Comparison of ENCODE assay signal across 24 cellular contexts in the genomic region with DNA sequence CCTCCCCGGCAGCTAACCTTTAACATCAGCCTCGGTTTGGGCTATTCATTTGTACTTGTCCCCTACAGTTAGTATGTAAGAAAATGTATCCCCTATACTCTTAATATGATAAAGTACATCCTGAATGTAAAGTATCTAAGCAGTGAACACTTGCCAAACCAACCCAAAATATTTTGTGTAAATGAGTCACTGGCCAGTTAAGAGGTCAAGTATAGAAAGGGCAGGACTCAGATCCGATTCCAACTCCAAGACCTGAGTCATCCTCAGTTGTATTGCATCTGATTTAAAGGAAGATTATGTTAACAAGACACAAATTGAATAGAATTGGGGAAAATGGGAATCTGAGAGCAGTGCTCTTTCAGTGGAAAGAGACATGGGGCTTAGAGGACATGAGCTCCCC.
DNase-seq lines count a peak whose midpoint lies in the region; ATAC-seq and TF ChIP-seq lines count a peak whose summit lies in the region.
"Had no signal": no experiment of that assay in that cellular context is flagged by ENCODE, and none has a peak within 500 bp of the region (broad histone marks: within the 10 kb centered on the region; RNA-seq: fewer than 3 reads in every experiment).

No MANE protein-coding gene starts in this region.

- H3K27me3 ChIP-seq in MG63 (no peaks in the 10 kb centered on the region), brain microvascular endothelial cell (replicated peaks) (no peaks in the 10 kb centered on the region), left lung (no peaks in the 10 kb centered on the region)
- H3K27me3 ChIP-seq: heart left ventricle, neural progenitor cell, uterus had no signal

- H3K36me3 ChIP-seq in MG63 (no peaks in the 10 kb centered on the region), brain microvascular endothelial cell (replicated peaks) (no peaks in the 10 kb centered on the region), left lung (no peaks in the 10 kb centered on the region)
- H3K36me3 ChIP-seq: heart left ventricle, neural progenitor cell, uterus had no signal

- no peaks in the 10 kb centered on the region for H3K9me3 ChIP-seq in MG63
- no peaks in the 10 kb centered on the region for H3K9me3 ChIP-seq in left lung
- H3K9me3 ChIP-seq: heart left ventricle, uterus had no signal

- peaks cover 7 to 17% of the 10 kb centered on the region in 2 donors for H3K4me1 ChIP-seq in left lung
- H3K4me1 ChIP-seq: uterus had no signal

- in situ Hi-C loops in brain microvascular endothelial cell (cut with HindIII; ENCODE audit: low pct_ligation_motif_present, low sequenced_read_pairs) = loop anchor here (25.0 kb wide), 2 partner anchors 99 to 324 kb away; no protein-coding TSS in a partner anchor

- no peak for ATAC-seq in left lung
- ATAC-seq in HG03159 (IDR thresholded peaks at IDR 0.05; ENCODE audit: unreplicated experiment) = no peak
- no peak for ATAC-seq in HG02981 (IDR thresholded peaks at IDR 0.05; ENCODE audit: unreplicated experiment)
- ATAC-seq: activated T-cell treated with anti-CD3 and anti-CD28 coated beads, Interleukin-2, amount 50 U/mL, for 4 hours; heart left ventricle; stimulated activated naive CD8-positive, alpha-beta T cell treated with anti-CD3 and anti-CD28 coated beads, Interleukin-15, amount 100 ng/mL, for 72 hours had no signal

- TF ChIP-seq CTCF in brain microvascular endothelial cell (IDR thresholded peaks at IDR 0.05; ENCODE audit: low read depth, low read length, missing control alignments) (no peak), left lung (IDR thresholded peaks at IDR 0.05) (no peak)

- peak; percentile 45 for DNase-seq in Daoy (ENCODE audit: low read depth)
- DNase-seq in MG63 = peak; percentile 60
- peak; percentile 59 for DNase-seq in brain microvascular endothelial cell
- peak; percentile 38 for DNase-seq in kidney tubule cell (ENCODE audit: low spot score)
- no peak for DNase-seq in left lung
- no peak for DNase-seq in NCI-H2227 (lab: John Stamatoyannopoulos, UW; ENCODE audit: unreplicated experiment)
- DNase-seq: activated CD4-positive, alpha-beta memory T cell treated with anti-CD3 and anti-CD28 coated beads for 36 hours; activated T-cell treated with anti-CD3 and anti-CD28 coated beads, Interleukin-2, amount 50 U/mL, for 4 hours; Calu3; GF-D8; H9; heart left ventricle; islet precursor cell; KBM-7; NCI-H1105 treated with DMSO at 0.1 percent for 48 hours; NCI-H82; stimulated activated naive CD8-positive, alpha-beta T cell treated with anti-CD3 and anti-CD28 coated beads, Interleukin-15, amount 100 ng/mL, for 72 hours; SW 1271; uterus had no signal

- H3K27ac ChIP-seq in brain microvascular endothelial cell (no peak overlapping the region), left lung (no peak overlapping the region)
- H3K27ac ChIP-seq: coronary artery, epithelial cell of prostate, heart left ventricle, neural progenitor cell, uterus had no signal

- no peak overlapping the region for H3K4me3 ChIP-seq in MG63
- no peak overlapping the region for H3K4me3 ChIP-seq in brain microvascular endothelial cell (ENCODE audit: low read depth, low read length)
- no peak overlapping the region for H3K4me3 ChIP-seq in left lung
- H3K4me3 ChIP-seq: coronary artery, heart left ventricle, neural progenitor cell, uterus had no signal

- intact Hi-C loops in left lung (cut with DNase I) = loop anchor here in 1 of 2 donors (5.0 kb wide), 2 partner anchors 124 to 334 kb away; no protein-coding TSS in a partner anchor

Comparison
In these comparisons a context has a peak if more than half of its experiments do, and no peak if none do; other contexts are left out.
1. DNase-seq: peak in Daoy (single experiment), MG63 (single experiment), brain microvascular endothelial cell (single experiment) and kidney tubule cell (single experiment); none in left lung (0 of 2) and NCI-H2227 (single experiment).